8 cellular contexts compared by ENCODE assay signal in the genomic region with DNA sequence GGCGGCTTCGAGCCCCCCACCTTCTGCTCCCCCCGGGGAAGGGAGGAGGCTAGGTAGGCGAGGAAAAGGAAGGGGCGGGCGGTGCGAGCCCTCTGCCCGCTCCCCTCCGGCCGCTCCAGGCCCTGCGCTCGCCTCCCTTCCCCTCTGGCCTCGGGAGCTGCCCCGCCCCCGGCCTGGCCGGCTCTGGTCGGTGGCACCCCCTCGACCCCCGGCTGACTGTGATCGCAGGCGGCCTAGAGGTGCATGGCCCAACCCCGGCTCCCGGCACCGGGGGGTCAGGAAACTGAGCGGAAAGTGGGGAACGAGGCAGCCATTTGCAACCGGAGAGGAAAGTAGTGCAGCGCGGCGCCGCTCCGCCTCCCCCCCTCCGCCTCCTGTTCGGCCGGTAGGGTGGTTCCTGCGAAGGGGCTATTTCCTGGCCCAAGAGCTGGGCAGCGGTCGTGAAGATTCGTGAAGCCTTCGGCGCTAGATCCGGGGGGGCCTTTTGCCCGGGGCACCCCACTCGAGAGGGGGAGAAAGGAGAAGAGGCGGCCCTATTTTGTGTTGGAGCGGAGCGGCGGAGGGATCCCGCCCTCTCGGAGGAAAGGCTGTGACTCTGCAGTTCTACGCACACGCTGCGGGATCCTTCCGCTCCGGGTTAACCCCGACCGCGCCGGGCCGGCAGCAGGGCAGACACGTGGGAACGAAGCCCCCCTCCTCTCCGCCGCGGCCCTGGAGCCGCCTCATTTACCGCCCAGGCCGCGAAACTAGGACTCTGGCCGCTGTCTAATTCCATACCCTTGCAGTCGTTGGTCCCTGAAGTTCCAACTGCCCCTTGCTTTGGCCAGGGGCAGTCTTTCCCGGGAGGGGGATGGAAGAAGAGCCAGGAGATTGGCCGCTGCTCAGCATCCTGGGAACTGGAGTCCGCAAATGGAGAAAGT. TPM values are rescaled to one million over a fixed set of nuclear protein-coding genes. Genes with fewer than 3 reads are reported as not detected.
DNase-seq lines count a peak whose midpoint lies in the region; ATAC-seq and TF ChIP-seq lines count a peak whose summit lies in the region.

A gene with protein sequence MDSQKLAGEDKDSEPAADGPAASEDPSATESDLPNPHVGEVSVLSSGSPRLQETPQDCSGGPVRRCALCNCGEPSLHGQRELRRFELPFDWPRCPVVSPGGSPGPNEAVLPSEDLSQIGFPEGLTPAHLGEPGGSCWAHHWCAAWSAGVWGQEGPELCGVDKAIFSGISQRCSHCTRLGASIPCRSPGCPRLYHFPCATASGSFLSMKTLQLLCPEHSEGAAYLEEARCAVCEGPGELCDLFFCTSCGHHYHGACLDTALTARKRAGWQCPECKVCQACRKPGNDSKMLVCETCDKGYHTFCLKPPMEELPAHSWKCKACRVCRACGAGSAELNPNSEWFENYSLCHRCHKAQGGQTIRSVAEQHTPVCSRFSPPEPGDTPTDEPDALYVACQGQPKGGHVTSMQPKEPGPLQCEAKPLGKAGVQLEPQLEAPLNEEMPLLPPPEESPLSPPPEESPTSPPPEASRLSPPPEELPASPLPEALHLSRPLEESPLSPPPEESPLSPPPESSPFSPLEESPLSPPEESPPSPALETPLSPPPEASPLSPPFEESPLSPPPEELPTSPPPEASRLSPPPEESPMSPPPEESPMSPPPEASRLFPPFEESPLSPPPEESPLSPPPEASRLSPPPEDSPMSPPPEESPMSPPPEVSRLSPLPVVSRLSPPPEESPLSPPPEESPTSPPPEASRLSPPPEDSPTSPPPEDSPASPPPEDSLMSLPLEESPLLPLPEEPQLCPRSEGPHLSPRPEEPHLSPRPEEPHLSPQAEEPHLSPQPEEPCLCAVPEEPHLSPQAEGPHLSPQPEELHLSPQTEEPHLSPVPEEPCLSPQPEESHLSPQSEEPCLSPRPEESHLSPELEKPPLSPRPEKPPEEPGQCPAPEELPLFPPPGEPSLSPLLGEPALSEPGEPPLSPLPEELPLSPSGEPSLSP (N-terminal part only) (minus strand): TSS at position 558 of the 920 bp plus-strand sequence. CDS start 5,470 bp downstream, outside the sequence.

- H3K18ac ChIP-seq in H9 (ENCODE audit: insufficient read length, low read depth, low read length) = peak within 1 kb of the TSS; percentile 97

- H2BK5ac ChIP-seq in H9 (ENCODE audit: insufficient read length, low read length) = peak within 1 kb of the TSS; percentile 73

- H2AK5ac ChIP-seq in H9 (ENCODE audit: insufficient read length, low read length) = no peak within 1 kb of the TSS

- peak; percentile 33; the same call in 2 of the 3 replicates for TF ChIP-seq CTCF in H9 (conservative IDR thresholded peaks at IDR 0.05)
- no peak for TF ChIP-seq CTCF in omental fat pad (IDR thresholded peaks at IDR 0.05)

- H3K9me3 ChIP-seq in H9 (ENCODE audit: control insufficient read depth, low read depth, low read length) = no peaks in the 10 kb centered on the region

- peak within 1 kb of the TSS; percentile 93 for H3K9ac ChIP-seq in H9 (ENCODE audit: extremely low read depth, insufficient read length, low read length)

- no peaks in the 10 kb centered on the region for H4K20me1 ChIP-seq in H9 (ENCODE audit: control insufficient read depth, insufficient read depth, insufficient read length)

- H3K79me2 ChIP-seq in H9 (ENCODE audit: insufficient read depth, low read length) = peaks cover 36% of the 10 kb centered on the region

- peak within 1 kb of the TSS; percentile 93 for H3T11ph ChIP-seq in H9 (ENCODE audit: low read length)

- peaks cover 45 to 52% of the 10 kb centered on the region in 2 experiments for H3K4me1 Mint-ChIP-seq in H9
- H3K4me1 Mint-ChIP-seq in activated naive CD4-positive, alpha-beta T cell treated with anti-CD3 and anti-CD28 coated beads, Interleukin-2, amount 50 U/mL, for 24 hours = peaks cover 50% of the 10 kb centered on the region

- H3K36me3 Mint-ChIP-seq in H9 (ENCODE audit: insufficient read depth in 1 of 3, low read depth in 3 of 3) = peaks cover 5 to 8% (median 8%) of the 10 kb centered on the region in 3 experiments; a peak in 6 of 7 replicates
- peaks cover 5% of the 10 kb centered on the region for H3K36me3 Mint-ChIP-seq in activated naive CD4-positive, alpha-beta T cell treated with anti-CD3 and anti-CD28 coated beads, Interleukin-2, amount 50 U/mL, for 24 hours

- H2BK12ac ChIP-seq in H9 (ENCODE audit: insufficient read length, low read depth, low read length) = no peak within 1 kb of the TSS

- H4K5ac ChIP-seq in H9 (ENCODE audit: insufficient read length, low read depth, low read length) = no peak within 1 kb of the TSS

- H3K56ac ChIP-seq in H9 (ENCODE audit: insufficient read length, low read depth, low read length) = peak within 1 kb of the TSS; percentile 58

- no peak within 1 kb of the TSS for H2BK20ac ChIP-seq in H9 (ENCODE audit: low read depth, low read length, poor library complexity, severe bottlenecking)

- ATAC-seq in SK-N-SH treated with all-trans-retinoic acid at 6 μM for 48 hours (peak; percentile 73), omental fat pad (ENCODE audit: low FRiP score) (peak; percentile 83)

- H3K14ac ChIP-seq in H9 (ENCODE audit: insufficient read depth, low read length) = peak within 1 kb of the TSS; percentile 97

- no peaks in the 10 kb centered on the region for H3K27me3 Mint-ChIP-seq in H9 (ENCODE audit: low read depth)
- no peaks in the 10 kb centered on the region for H3K27me3 Mint-ChIP-seq in activated naive CD4-positive, alpha-beta T cell treated with anti-CD3 and anti-CD28 coated beads, Interleukin-2, amount 50 U/mL, for 24 hours

- peak within 1 kb of the TSS; percentile 76 for H2AFZ ChIP-seq in H9 (ENCODE audit: low read length)

- peaks cover 24% of the 10 kb centered on the region for H3K23me2 ChIP-seq in H9 (ENCODE audit: insufficient read length, low read depth, low read length, poor library complexity, severe bottlenecking)

- peak within 1 kb of the TSS; percentile 98 to 99 (median 99) for H3K27ac Mint-ChIP-seq in H9
- peak within 1 kb of the TSS; percentile 99 for H3K27ac Mint-ChIP-seq in activated naive CD4-positive, alpha-beta T cell treated with anti-CD3 and anti-CD28 coated beads, Interleukin-2, amount 50 U/mL, for 24 hours

- H3K4ac ChIP-seq in H9 (ENCODE audit: low read depth, low read length) = no peak within 1 kb of the TSS

- DNase-seq in DMS53 treated with DMSO at 0.1 percent for 48 hours (lab: John Stamatoyannopoulos, UW; ENCODE audit: unreplicated experiment) (peak; percentile 83), H9 (peak; percentile 97), NCI-H1048 (lab: John Stamatoyannopoulos, UW) (peak; percentile 66), glomerular visceral epithelial cell (ENCODE audit: extremely low spot score) (peak; percentile 90), omental fat pad (ENCODE audit: low spot score) (peak; percentile 64)

- H3K9me3 Mint-ChIP-seq in H9 = no peaks in the 10 kb centered on the region
- no peaks in the 10 kb centered on the region for H3K9me3 Mint-ChIP-seq in activated naive CD4-positive, alpha-beta T cell treated with anti-CD3 and anti-CD28 coated beads, Interleukin-2, amount 50 U/mL, for 24 hours

- no peak within 1 kb of the TSS for H2BK120ac ChIP-seq in H9 (ENCODE audit: low read depth, low read length, poor library complexity, severe bottlenecking)

- H3K4me3 Mint-ChIP-seq in H9 = peak within 1 kb of the TSS; percentile 97
- H3K4me3 Mint-ChIP-seq in activated naive CD4-positive, alpha-beta T cell treated with anti-CD3 and anti-CD28 coated beads, Interleukin-2, amount 50 U/mL, for 24 hours = peak within 1 kb of the TSS; percentile 97

- no peak within 1 kb of the TSS for H2BK15ac ChIP-seq in H9 (ENCODE audit: low read depth, low read length)

- H3K27me3 ChIP-seq in H9 (ENCODE audit: insufficient read depth, low read length) = no peaks in the 10 kb centered on the region

- H3K27ac ChIP-seq in H9 (ENCODE audit: insufficient read length, low read depth, low read length) = peak within 1 kb of the TSS; percentile 47
- peak within 1 kb of the TSS; percentile 81 for H3K27ac ChIP-seq in temporal lobe (ENCODE audit: low read depth, low read length)

- no peak within 1 kb of the TSS for H3K23ac ChIP-seq in H9 (ENCODE audit: insufficient read length, low read depth, low read length)

- no peak within 1 kb of the TSS for H4K8ac ChIP-seq in H9 (replicated peaks; ENCODE audit: insufficient read length, low read depth, low read length)

- peaks cover 18% of the 10 kb centered on the region for H3K79me1 ChIP-seq in H9 (ENCODE audit: insufficient read depth, low read depth, low read length, poor library complexity, severe bottlenecking)

- peak within 1 kb of the TSS; percentile 85 for H3K4me2 ChIP-seq in H9 (ENCODE audit: insufficient read depth, insufficient read length, low read length)

- H3K4me1 ChIP-seq in H9 (ENCODE audit: insufficient read depth, low read length) = peaks cover 14% of the 10 kb centered on the region

- no CpG with 5 or more reads among the region's 74 CpGs for WGBS in H9 (ENCODE audit: extremely low coverage, insufficient read length, low lambda C conversion rate)

- H4K91ac ChIP-seq in H9 (ENCODE audit: insufficient read length, low read depth, low read length) = no peak within 1 kb of the TSS

TF ChIP-seq in SK-N-SH treated with all-trans-retinoic acid at 6 μM for 48 hours, 23 proteins besides CTCF, POLR2A, EP300 and RAD21 (continues in another document):
- TF ChIP-seq ZFP3 (CRISPR knock-in tag; IDR thresholded peaks at IDR 0.05) = peak; percentile 71; the same call in 1 of the 2 replicates
- peak; percentile 8; the same call in 1 of the 2 replicates for TF ChIP-seq ZNF70 (CRISPR knock-in tag; IDR thresholded peaks at IDR 0.05)
- TF ChIP-seq GLIS3 (CRISPR knock-in tag; IDR thresholded peaks at IDR 0.05) = no peak
- TF ChIP-seq POU6F1 (CRISPR knock-in tag; IDR thresholded peaks at IDR 0.05; ENCODE audit: borderline replicate concordance, low read depth) = peak; percentile 49; the same call in 1 of the 2 replicates
- TF ChIP-seq TOX (CRISPR knock-in tag; IDR thresholded peaks at IDR 0.05; ENCODE audit: borderline replicate concordance) = no peak

RNA-seq across cellular contexts. Expression of the gene that starts here (rescaled TPM):
- total RNA-seq in H9 (2021) = 83.9 and 93.7 TPM in 2 replicates
- 10 to 100 TPM; 31.2 to 87.0 (median 49.0) TPM for total RNA-seq in omental fat pad
- total RNA-seq in temporal lobe = 38.4 TPM

Comparison
In these comparisons a context has a peak if more than half of its experiments do, and no peak if none do; other contexts are left out.
1. Peak in every context shown above with its lines: DNase-seq, ATAC-seq and H3K27ac ChIP-seq.